In genomic region chr22:46664301-46664855, GRCh38 we compare ENCODE assay signal across 22 cellular contexts. TPM values are rescaled to one million over a fixed set of nuclear protein-coding genes. Genes with fewer than 3 reads are reported as not detected.
DNase-seq lines count a peak whose midpoint lies in the region; ATAC-seq lines count a peak whose summit lies in the region.
"Had no signal": no experiment of that assay in that cellular context is flagged by ENCODE, and none has a peak within 500 bp of the region (broad histone marks: within the 10 kb centered on the region; RNA-seq: fewer than 3 reads in every experiment).

No MANE protein-coding gene starts in this region.

- no peak overlapping the region for H2AFZ ChIP-seq in neuronal stem cell (ENCODE audit: low read length)

- H3K9me3 ChIP-seq in right cardiac atrium (ENCODE audit: control insufficient read depth, low read length) = no peaks in the 10 kb centered on the region
- no peaks in the 10 kb centered on the region for H3K9me3 ChIP-seq in neuronal stem cell (replicated peaks in 1 of 2; ENCODE audit: control insufficient read depth in 2 of 2, insufficient read depth in 1 of 2, low read depth in 1 of 2, low read length in 2 of 2)
- H3K9me3 ChIP-seq: A549, BE2C, HAP-1 had no signal

- no peak overlapping the region for H2BK15ac ChIP-seq in neuronal stem cell (ENCODE audit: low read length)

- H2BK120ac ChIP-seq in neuronal stem cell (ENCODE audit: low read depth, low read length) = no peak overlapping the region

- DNase-seq in activated naive CD4-positive, alpha-beta T cell treated with anti-CD3 and anti-CD28 coated beads, Interleukin-2, amount 50 U/mL, for 72 hours (ENCODE audit: low spot score in 2 of 2) = no peak
- no peak for DNase-seq in activated naive CD4-positive, alpha-beta T cell treated with anti-CD3 and anti-CD28 coated beads, Interleukin-2, amount 10 ng/mL, durations not matched to agents 7 days and 5 days
- DNase-seq in right cardiac atrium (peak; percentile 10 to 50 (median 48)), left cardiac atrium (no peak), neuronal stem cell (ENCODE audit: low spot score) (no peak), anterior cingulate cortex (lab: John Stamatoyannopoulos, UW) (no peak)
- DNase-seq: 8988T; ACHN; AML-193; BE2C; C1 segment of cervical spinal cord; Calu3; CD4-positive, alpha-beta memory T cell; COR-L47; DMS53; DMS79 treated with DMSO at 0.1 percent for 48 hours; GF-D8; GOT3; HFFc6 had no signal

- peak overlapping the region; percentile 17 for H3K14ac ChIP-seq in neuronal stem cell (ENCODE audit: low read length)

- no peak overlapping the region for H4K91ac ChIP-seq in neuronal stem cell (ENCODE audit: low read depth, low read length, poor library complexity)

- peak overlapping the region; percentile 30 for H3K9ac ChIP-seq in neuronal stem cell (ENCODE audit: low read depth, low read length, poor library complexity)

- H2AK5ac ChIP-seq in neuronal stem cell (ENCODE audit: low read depth, low read length) = no peak overlapping the region

- H3K4ac ChIP-seq in neuronal stem cell (ENCODE audit: low read length) = no peak overlapping the region

- H3K27ac ChIP-seq in right cardiac atrium (ENCODE audit: low read length) (no peak overlapping the region), neuronal stem cell (replicated peaks; ENCODE audit: low read length) (no peak overlapping the region)
- H3K27ac ChIP-seq: A549 had no signal

- H3K27me3 ChIP-seq in right cardiac atrium (ENCODE audit: control insufficient read depth, insufficient read depth) (no peaks in the 10 kb centered on the region), neuronal stem cell (ENCODE audit: control insufficient read depth in 3 of 3, insufficient read depth in 3 of 3, low read depth in 1 of 3, low read length in 3 of 3) (no peaks in the 10 kb centered on the region)
- H3K27me3 ChIP-seq: BE2C had no signal

- no peak overlapping the region for H4K8ac ChIP-seq in neuronal stem cell (ENCODE audit: low read depth, low read length)

- peaks cover 8 to 36% of the 10 kb centered on the region in 2 donors for H3K36me3 ChIP-seq in neuronal stem cell (replicated peaks in 1 of 2; ENCODE audit: control insufficient read depth in 2 of 2, insufficient read depth in 2 of 2, low read length in 2 of 2)
- H3K36me3 ChIP-seq: HAP-1 had no signal

- no peaks in the 10 kb centered on the region for H3K4me1 ChIP-seq in right cardiac atrium (ENCODE audit: control insufficient read depth, insufficient read depth, low read length)
- H3K4me1 ChIP-seq in neuronal stem cell (ENCODE audit: control insufficient read depth in 2 of 2, insufficient read depth in 1 of 2, low read depth in 1 of 2, low read length in 2 of 2) = no peaks in the 10 kb centered on the region
- H3K4me1 ChIP-seq: HAP-1 had no signal

- CTCF ChIA-PET in activated naive CD4-positive, alpha-beta T cell treated with anti-CD3 and anti-CD28 coated beads, Interleukin-2, amount 10 ng/mL, durations not matched to agents 7 days and 5 days (lab: Charles Lee) = no interaction called here

- no peak overlapping the region for H3K4me2 ChIP-seq in neuronal stem cell (ENCODE audit: insufficient read depth, low read length, poor library complexity, severe bottlenecking)
- H3K4me2 ChIP-seq: A549 had no signal

- no peak overlapping the region for H3K23ac ChIP-seq in neuronal stem cell (ENCODE audit: low read depth, low read length, poor library complexity)

- intact Hi-C loops in right cardiac atrium (cut with DNase I) (no loop called here), left cardiac atrium (cut with DNase I) (loop anchor here in 1 of 2 donors (5.0 kb wide), 1 partner anchor 87 kb away; no protein-coding TSS in a partner anchor)

- no peaks in the 10 kb centered on the region for H3K9me3 Mint-ChIP-seq in activated naive CD4-positive, alpha-beta T cell treated with anti-CD3 and anti-CD28 coated beads, Interleukin-2, amount 50 U/mL, for 72 hours
- no peaks in the 10 kb centered on the region for H3K9me3 Mint-ChIP-seq in activated naive CD4-positive, alpha-beta T cell treated with anti-CD3 and anti-CD28 coated beads, Interleukin-2, amount 10 ng/mL, durations not matched to agents 7 days and 5 days
- H3K9me3 Mint-ChIP-seq: HFFc6 had no signal

- ATAC-seq in activated naive CD4-positive, alpha-beta T cell treated with anti-CD3 and anti-CD28 coated beads, Interleukin-2, amount 50 U/mL, for 72 hours = no peak
- no peak for ATAC-seq in right cardiac atrium
- ATAC-seq in left cardiac atrium = no peak
- no peak for ATAC-seq in GM18858 (IDR thresholded peaks at IDR 0.05; ENCODE audit: unreplicated experiment)
- ATAC-seq: A549 had no signal

- H3K27ac Mint-ChIP-seq in activated naive CD4-positive, alpha-beta T cell treated with anti-CD3 and anti-CD28 coated beads, Interleukin-2, amount 50 U/mL, for 72 hours = peak overlapping the region; percentile 55 to 64
- no peak overlapping the region for H3K27ac Mint-ChIP-seq in activated naive CD4-positive, alpha-beta T cell treated with anti-CD3 and anti-CD28 coated beads, Interleukin-2, amount 10 ng/mL, durations not matched to agents 7 days and 5 days
- H3K27ac Mint-ChIP-seq: HFFc6 had no signal

- peaks cover 1% of the 10 kb centered on the region for H3K79me1 ChIP-seq in neuronal stem cell (ENCODE audit: low read depth, low read length)

- no peak overlapping the region for H2BK5ac ChIP-seq in neuronal stem cell (ENCODE audit: low read length)

- H3K4me3 Mint-ChIP-seq in activated naive CD4-positive, alpha-beta T cell treated with anti-CD3 and anti-CD28 coated beads, Interleukin-2, amount 10 ng/mL, durations not matched to agents 7 days and 5 days = no peak overlapping the region
- H3K4me3 Mint-ChIP-seq: CD4-positive, alpha-beta memory T cell; HFFc6 had no signal

- 91% methylated on average over 13 of the region's 13 CpGs for WGBS in right cardiac atrium
- WGBS in neuronal stem cell (ENCODE audit: extremely low coverage in 2 of 2, insufficient read length in 2 of 2, insufficient replicate concordance in 1 of 2), 2 donors = no CpG with 5 or more reads among the region's 13 CpGs

- H3K4me1 Mint-ChIP-seq in activated naive CD4-positive, alpha-beta T cell treated with anti-CD3 and anti-CD28 coated beads, Interleukin-2, amount 10 ng/mL, durations not matched to agents 7 days and 5 days = peaks cover 16% of the 10 kb centered on the region

- H2BK12ac ChIP-seq in neuronal stem cell (ENCODE audit: low read length) = no peak overlapping the region

- no peaks in the 10 kb centered on the region for H3K36me3 Mint-ChIP-seq in activated naive CD4-positive, alpha-beta T cell treated with anti-CD3 and anti-CD28 coated beads, Interleukin-2, amount 50 U/mL, for 72 hours
- peaks cover 6% of the 10 kb centered on the region for H3K36me3 Mint-ChIP-seq in activated naive CD4-positive, alpha-beta T cell treated with anti-CD3 and anti-CD28 coated beads, Interleukin-2, amount 10 ng/mL, durations not matched to agents 7 days and 5 days

- peak overlapping the region; percentile 48 for H3K18ac ChIP-seq in neuronal stem cell (ENCODE audit: low read length)

- no peak overlapping the region for H3K4me3 ChIP-seq in right cardiac atrium (ENCODE audit: low read length)
- H3K4me3 ChIP-seq in neuronal stem cell (ENCODE audit: low read length in 2 of 2) = no peak overlapping the region
- H3K4me3 ChIP-seq: A549, HAP-1 had no signal

- no peaks in the 10 kb centered on the region for H3K27me3 Mint-ChIP-seq in activated naive CD4-positive, alpha-beta T cell treated with anti-CD3 and anti-CD28 coated beads, Interleukin-2, amount 10 ng/mL, durations not matched to agents 7 days and 5 days
- H3K27me3 Mint-ChIP-seq: CD4-positive, alpha-beta memory T cell had no signal

RNA-seq across cellular contexts. Expression of gene GRAMD4, which starts 44.2 kb away (rescaled TPM):
- total RNA-seq in activated naive CD4-positive, alpha-beta T cell treated with anti-CD3 and anti-CD28 coated beads, Interleukin-2, amount 50 U/mL, for 72 hours = 10 to 100 TPM; 33.8 to 42.4 TPM
- total RNA-seq in right cardiac atrium (100 to 1,000 TPM in 1 of 4 donors, 10 to 100 TPM in 3; 74.3 to 106 (median 88.5) TPM), left cardiac atrium (10 to 100 TPM; 58.5 to 95.4 TPM)
- 31.6 TPM for polyA plus RNA-seq in right cardiac atrium
- polyA plus RNA-seq in neuronal stem cell (2013, experiment 1 of 2) = 13.1 TPM
- 11.3 TPM for polyA plus RNA-seq in neuronal stem cell (2013, experiment 2 of 2)

Comparison
In these comparisons a context has a peak if more than half of its experiments do, and no peak if none do; other contexts are left out.
1. DNase-seq: peak in right cardiac atrium (3 of 3); none in activated naive CD4-positive, alpha-beta T cell treated with anti-CD3 and anti-CD28 coated beads, Interleukin-2, amount 50 U/mL, for 72 hours (0 of 2), activated naive CD4-positive, alpha-beta T cell treated with anti-CD3 and anti-CD28 coated beads, Interleukin-2, amount 10 ng/mL, durations not matched to agents 7 days and 5 days (single experiment), left cardiac atrium (single experiment), neuronal stem cell (single experiment) and anterior cingulate cortex (0 of 58).